3 cellular contexts compared by ENCODE assay signal in the genomic region with DNA sequence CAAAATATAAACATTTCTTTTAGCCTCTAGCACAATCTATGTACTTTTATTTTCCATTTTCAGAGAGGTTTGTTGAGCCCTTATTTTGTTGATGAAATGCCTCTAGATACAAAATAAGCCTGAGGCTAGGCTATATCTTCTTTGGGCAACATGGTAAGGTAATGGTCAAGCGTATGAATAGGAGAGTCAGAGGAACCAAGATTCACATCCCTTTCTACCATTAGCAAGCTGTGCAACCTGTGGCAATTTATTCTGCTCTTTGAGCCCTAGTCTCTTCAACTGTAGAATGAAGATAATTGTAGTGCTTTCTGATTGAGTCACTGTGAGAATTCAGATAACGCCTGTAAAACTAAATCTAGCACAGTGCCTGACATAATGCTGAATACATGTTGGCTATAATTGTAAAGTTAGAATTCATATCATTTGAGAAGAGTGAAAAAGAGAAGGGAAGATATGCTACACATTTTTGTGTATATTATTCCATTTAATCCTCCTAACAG.
TF ChIP-seq lines count a peak whose summit lies in the region.

No MANE protein-coding gene starts in this region.

TF ChIP-seq in A549, 52 proteins besides CTCF, POLR2A, EP300 and RAD21:
- TF ChIP-seq EHMT2 (IDR thresholded peaks at IDR 0.05; ENCODE audit: low read depth) (no peak), TFCP2L1 (CRISPR knock-in tag; IDR thresholded peaks at IDR 0.05) (no peak), POLR2AphosphoS2 (conservative IDR thresholded peaks at IDR 0.05; ENCODE audit: low read length) (no peak), NPAS2 (CRISPR knock-in tag; IDR thresholded peaks at IDR 0.05; ENCODE audit: borderline replicate concordance) (no peak), RFX5 (IDR thresholded peaks at IDR 0.05) (no peak), JUN (IDR thresholded peaks at IDR 0.05) (no peak), RARB (CRISPR knock-in tag; IDR thresholded peaks at IDR 0.05) (no peak), HOXA7 (CRISPR knock-in tag; IDR thresholded peaks at IDR 0.05) (no peak), ZSCAN20 (CRISPR knock-in tag; IDR thresholded peaks at IDR 0.05) (no peak), FOSB (CRISPR knock-in tag; IDR thresholded peaks at IDR 0.05) (no peak)
- TF ChIP-seq, protein P1, sequence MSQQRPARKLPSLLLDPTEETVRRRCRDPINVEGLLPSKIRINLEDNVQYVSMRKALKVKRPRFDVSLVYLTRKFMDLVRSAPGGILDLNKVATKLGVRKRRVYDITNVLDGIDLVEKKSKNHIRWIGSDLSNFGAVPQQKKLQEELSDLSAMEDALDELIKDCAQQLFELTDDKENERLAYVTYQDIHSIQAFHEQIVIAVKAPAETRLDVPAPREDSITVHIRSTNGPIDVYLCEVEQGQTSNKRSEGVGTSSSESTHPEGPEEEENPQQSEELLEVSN (IDR thresholded peaks at IDR 0.05; ENCODE audit: borderline replicate concordance, low read depth), result no peak
- TF ChIP-seq, protein P2, sequence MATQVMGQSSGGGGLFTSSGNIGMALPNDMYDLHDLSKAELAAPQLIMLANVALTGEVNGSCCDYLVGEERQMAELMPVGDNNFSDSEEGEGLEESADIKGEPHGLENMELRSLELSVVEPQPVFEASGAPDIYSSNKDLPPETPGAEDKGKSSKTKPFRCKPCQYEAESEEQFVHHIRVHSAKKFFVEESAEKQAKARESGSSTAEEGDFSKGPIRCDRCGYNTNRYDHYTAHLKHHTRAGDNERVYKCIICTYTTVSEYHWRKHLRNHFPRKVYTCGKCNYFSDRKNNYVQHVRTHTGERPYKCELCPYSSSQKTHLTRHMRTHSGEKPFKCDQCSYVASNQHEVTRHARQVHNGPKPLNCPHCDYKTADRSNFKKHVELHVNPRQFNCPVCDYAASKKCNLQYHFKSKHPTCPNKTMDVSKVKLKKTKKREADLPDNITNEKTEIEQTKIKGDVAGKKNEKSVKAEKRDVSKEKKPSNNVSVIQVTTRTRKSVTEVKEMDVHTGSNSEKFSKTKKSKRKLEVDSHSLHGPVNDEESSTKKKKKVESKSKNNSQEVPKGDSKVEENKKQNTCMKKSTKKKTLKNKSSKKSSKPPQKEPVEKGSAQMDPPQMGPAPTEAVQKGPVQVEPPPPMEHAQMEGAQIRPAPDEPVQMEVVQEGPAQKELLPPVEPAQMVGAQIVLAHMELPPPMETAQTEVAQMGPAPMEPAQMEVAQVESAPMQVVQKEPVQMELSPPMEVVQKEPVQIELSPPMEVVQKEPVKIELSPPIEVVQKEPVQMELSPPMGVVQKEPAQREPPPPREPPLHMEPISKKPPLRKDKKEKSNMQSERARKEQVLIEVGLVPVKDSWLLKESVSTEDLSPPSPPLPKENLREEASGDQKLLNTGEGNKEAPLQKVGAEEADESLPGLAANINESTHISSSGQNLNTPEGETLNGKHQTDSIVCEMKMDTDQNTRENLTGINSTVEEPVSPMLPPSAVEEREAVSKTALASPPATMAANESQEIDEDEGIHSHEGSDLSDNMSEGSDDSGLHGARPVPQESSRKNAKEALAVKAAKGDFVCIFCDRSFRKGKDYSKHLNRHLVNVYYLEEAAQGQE (IDR thresholded peaks at IDR 0.05), result no peak
- TF ChIP-seq, protein P3, sequence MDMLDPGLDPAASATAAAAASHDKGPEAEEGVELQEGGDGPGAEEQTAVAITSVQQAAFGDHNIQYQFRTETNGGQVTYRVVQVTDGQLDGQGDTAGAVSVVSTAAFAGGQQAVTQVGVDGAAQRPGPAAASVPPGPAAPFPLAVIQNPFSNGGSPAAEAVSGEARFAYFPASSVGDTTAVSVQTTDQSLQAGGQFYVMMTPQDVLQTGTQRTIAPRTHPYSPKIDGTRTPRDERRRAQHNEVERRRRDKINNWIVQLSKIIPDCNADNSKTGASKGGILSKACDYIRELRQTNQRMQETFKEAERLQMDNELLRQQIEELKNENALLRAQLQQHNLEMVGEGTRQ (IDR thresholded peaks at IDR 0.05), result no peak
- TF ChIP-seq, protein P4, sequence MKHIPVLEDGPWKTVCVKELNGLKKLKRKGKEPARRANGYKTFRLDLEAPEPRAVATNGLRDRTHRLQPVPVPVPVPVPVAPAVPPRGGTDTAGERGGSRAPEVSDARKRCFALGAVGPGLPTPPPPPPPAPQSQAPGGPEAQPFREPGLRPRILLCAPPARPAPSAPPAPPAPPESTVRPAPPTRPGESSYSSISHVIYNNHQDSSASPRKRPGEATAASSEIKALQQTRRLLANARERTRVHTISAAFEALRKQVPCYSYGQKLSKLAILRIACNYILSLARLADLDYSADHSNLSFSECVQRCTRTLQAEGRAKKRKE (CRISPR knock-in tag; IDR thresholded peaks at IDR 0.05; ENCODE audit: low read depth), result no peak
TF ChIP-seq in A549: peak in this region for 0.

TF ChIP-seq in IMR-90, 13 proteins besides CTCF, POLR2A, EP300 and RAD21:
- TF ChIP-seq BHLHE40 (IDR thresholded peaks at IDR 0.05; ENCODE audit: low read depth, low read length), result no peak
- TF ChIP-seq MAFK (IDR thresholded peaks at IDR 0.05; ENCODE audit: low read depth, low read length), result no peak
- TF ChIP-seq RFX5 (IDR thresholded peaks at IDR 0.05; ENCODE audit: low read depth, low read length), result no peak
- TF ChIP-seq MAZ (IDR thresholded peaks at IDR 0.05; ENCODE audit: borderline replicate concordance, low read depth, low read length), result no peak
- TF ChIP-seq SMC3 (IDR thresholded peaks at IDR 0.05; ENCODE audit: low read depth, low read length), result no peak
- no peak for TF ChIP-seq NFE2L2 (IDR thresholded peaks at IDR 0.05; ENCODE audit: low read depth, low read length)
- TF ChIP-seq, protein P3 (IDR thresholded peaks at IDR 0.05; ENCODE audit: low read depth, low read length), result no peak
- TF ChIP-seq, protein P5, sequence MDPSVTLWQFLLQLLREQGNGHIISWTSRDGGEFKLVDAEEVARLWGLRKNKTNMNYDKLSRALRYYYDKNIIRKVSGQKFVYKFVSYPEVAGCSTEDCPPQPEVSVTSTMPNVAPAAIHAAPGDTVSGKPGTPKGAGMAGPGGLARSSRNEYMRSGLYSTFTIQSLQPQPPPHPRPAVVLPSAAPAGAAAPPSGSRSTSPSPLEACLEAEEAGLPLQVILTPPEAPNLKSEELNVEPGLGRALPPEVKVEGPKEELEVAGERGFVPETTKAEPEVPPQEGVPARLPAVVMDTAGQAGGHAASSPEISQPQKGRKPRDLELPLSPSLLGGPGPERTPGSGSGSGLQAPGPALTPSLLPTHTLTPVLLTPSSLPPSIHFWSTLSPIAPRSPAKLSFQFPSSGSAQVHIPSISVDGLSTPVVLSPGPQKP (IDR thresholded peaks at IDR 0.05; ENCODE audit: borderline replicate concordance, low read depth, low read length), result no peak
- no peak for TF ChIP-seq RCOR1 (IDR thresholded peaks at IDR 0.05; ENCODE audit: insufficient replicate concordance, low read length)
- no peak for TF ChIP-seq MXI1 (IDR thresholded peaks at IDR 0.05; ENCODE audit: borderline replicate concordance, low read depth, low read length)
- no peak for TF ChIP-seq CHD1 (IDR thresholded peaks at IDR 0.05; ENCODE audit: low read depth, low read length)
- no peak for TF ChIP-seq FOS (IDR thresholded peaks at IDR 0.05; ENCODE audit: low read depth, low read length)
- no peak for TF ChIP-seq CEBPB (IDR thresholded peaks at IDR 0.05; ENCODE audit: low read depth, low read length)
TF ChIP-seq in IMR-90: peak in this region for 0.

TF ChIP-seq in GM12878, 131 proteins besides CTCF, POLR2A, EP300 and RAD21:
- TF ChIP-seq JUND (IDR thresholded peaks at IDR 0.05; ENCODE audit: low read depth, low read length), result no peak
- TF ChIP-seq EGR1 (IDR thresholded peaks at IDR 0.05; ENCODE audit: borderline replicate concordance in 1 of 2, low read depth in 2 of 2, low read length in 2 of 2), result no peak
- TF ChIP-seq STAT1 (conservative IDR thresholded peaks at IDR 0.05), result no peak
- no peak for TF ChIP-seq TARDBP (IDR thresholded peaks at IDR 0.05; ENCODE audit: borderline replicate concordance)
- no peak for TF ChIP-seq ZNF207 (IDR thresholded peaks at IDR 0.05; ENCODE audit: borderline replicate concordance)
- TF ChIP-seq DPF2 (IDR thresholded peaks at IDR 0.05), result no peak
